In the genomic region with DNA sequence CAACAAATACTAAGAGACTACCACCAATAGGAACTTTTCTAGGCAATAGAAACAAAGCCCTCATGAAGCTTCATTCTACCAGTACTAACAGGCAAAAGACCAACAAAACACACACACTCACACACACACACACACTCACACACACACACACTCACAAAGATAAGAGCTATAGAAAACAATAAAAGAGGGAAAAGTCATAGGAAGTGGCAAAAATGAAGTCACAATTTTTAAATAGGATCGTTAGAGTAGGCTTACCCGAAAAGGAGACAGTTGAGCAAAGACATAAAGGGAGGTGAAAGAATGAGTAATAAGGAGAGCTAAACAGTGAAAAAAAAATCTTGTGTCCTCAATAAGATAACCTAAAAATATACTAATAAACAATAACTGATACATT, we compare ENCODE assay signal across 14 cellular contexts.
DNase-seq lines count a peak whose midpoint lies in the region; ATAC-seq, FAIRE-seq and TF ChIP-seq lines count a peak whose summit lies in the region.
"Had no signal": no experiment of that assay in that cellular context is flagged by ENCODE, and none has a peak within 500 bp of the region (broad histone marks: within the 10 kb centered on the region; RNA-seq: fewer than 3 reads in every experiment).

No MANE protein-coding gene starts in this region.

- H2AFZ ChIP-seq in GM23338 = no peak overlapping the region

- CTCF ChIA-PET in activated CD4-positive, alpha-beta memory T cell treated with anti-CD3 and anti-CD28 coated beads for 36 hours (lab: Charles Lee) = interaction anchor here (8.0 kb wide), 1 partner anchor 18 kb away, joined by 52 read pairs; no protein-coding TSS in a partner anchor

- no peaks in the 10 kb centered on the region for H3K9me2 ChIP-seq in GM23338 (ENCODE audit: insufficient read depth)

- H3K4me1 Mint-ChIP-seq in GM23338 (no peaks in the 10 kb centered on the region), memory B cell (peaks cover 16% of the 10 kb centered on the region)
- peaks cover 27% of the 10 kb centered on the region for H3K4me1 Mint-ChIP-seq in activated CD4-positive, alpha-beta memory T cell treated with anti-CD3 and anti-CD28 coated beads for 36 hours (ENCODE audit: low read depth)
- H3K4me1 Mint-ChIP-seq: endodermal cell had no signal

- TF ChIP-seq CTCF in GM23338 (conservative IDR thresholded peaks at IDR 0.05; ENCODE audit: low read depth in 2 of 2) = no peak

- peaks cover 7% of the 10 kb centered on the region; the same call in 1 of the 2 replicates for H3K36me3 ChIP-seq in GM23338 (ENCODE audit: insufficient read depth)

- intact Hi-C loops in activated CD4-positive, alpha-beta memory T cell treated with anti-CD3 and anti-CD28 coated beads for 36 hours (cut with micrococcal nuclease) = loop anchor here (2.0 to 5.0 kb wide), 2 partner anchors 64 to 149 kb away; a partner anchor contains a TSS

- no peaks in the 10 kb centered on the region for H3K4me1 ChIP-seq in GM23338 (ENCODE audit: insufficient read depth)

- peak; percentile 35 for FAIRE-seq in GM18507 (lab: Jason Lieb, UNC)

- H3K4me2 ChIP-seq in GM23338 = no peak overlapping the region

- DNase-seq in GM18507 (ENCODE audit: extremely low spot score, insufficient read length, low read depth) = no peak
- DNase-seq in GM23338 (ENCODE audit: low spot score) = no peak
- no peak for DNase-seq in activated CD4-positive, alpha-beta memory T cell treated with anti-CD3 and anti-CD28 coated beads for 36 hours
- DNase-seq in memory B cell (ENCODE audit: low spot score in 2 of 2) = no peak
- no peak for DNase-seq in midbrain (lab: John Stamatoyannopoulos, UW)
- no peak for DNase-seq in SKM-1 treated with dmso at 0.1 percent for 144 hours (lab: John Stamatoyannopoulos, UW; ENCODE audit: unreplicated experiment)
- DNase-seq in NOMO-1 treated with DMSO at 0.1 percent for 48 hours (lab: John Stamatoyannopoulos, UW; ENCODE audit: unreplicated experiment) = no peak
- DNase-seq: CD8-positive, alpha-beta T cell; endodermal cell; left cardiac atrium; NCI-H146; NCI-H524 treated with DMSO at 0.1 percent for 48 hours; RPMI8226; transverse colon had no signal

- no peaks in the 10 kb centered on the region for H3F3A ChIP-seq in GM23338 (replicated peaks; ENCODE audit: low read depth)

- H3K4me3 Mint-ChIP-seq in GM23338 = no peak overlapping the region
- no peak overlapping the region for H3K4me3 Mint-ChIP-seq in activated CD4-positive, alpha-beta memory T cell treated with anti-CD3 and anti-CD28 coated beads for 36 hours
- no peak overlapping the region for H3K4me3 Mint-ChIP-seq in memory B cell
- H3K4me3 Mint-ChIP-seq: CD8-positive, alpha-beta T cell; endodermal cell had no signal

- POLR2A ChIA-PET in activated CD4-positive, alpha-beta memory T cell treated with anti-CD3 and anti-CD28 coated beads for 36 hours (lab: Charles Lee) = interaction anchor here (0.6 kb wide), 1 partner anchor 216 kb away, joined by 3 read pairs; no protein-coding TSS in a partner anchor

- peaks cover 7% of the 10 kb centered on the region; the same call in 2 of the 3 replicates for H3K36me3 Mint-ChIP-seq in GM23338 (ENCODE audit: low read depth)
- H3K36me3 Mint-ChIP-seq in activated CD4-positive, alpha-beta memory T cell treated with anti-CD3 and anti-CD28 coated beads for 36 hours = peaks cover 25% of the 10 kb centered on the region
- peaks cover 25% of the 10 kb centered on the region for H3K36me3 Mint-ChIP-seq in memory B cell

- H3K27ac ChIP-seq in GM23338 (ENCODE audit: low read depth) = no peak overlapping the region
- H3K27ac ChIP-seq: transverse colon had no signal

- ATAC-seq in GM23338 (no peak), memory B cell (ENCODE audit: low read depth) (no peak)
- ATAC-seq: CD8-positive, alpha-beta T cell had no signal

- H3K27me3 ChIP-seq in GM23338 (ENCODE audit: insufficient read depth) = no peaks in the 10 kb centered on the region
- H3K27me3 ChIP-seq: transverse colon had no signal

- no peak overlapping the region for H3K4me3 ChIP-seq in GM23338
- H3K4me3 ChIP-seq: transverse colon had no signal

- H3K27me3 Mint-ChIP-seq in GM23338 (ENCODE audit: insufficient read depth, low read depth, poor library complexity) = no peaks in the 10 kb centered on the region
- H3K27me3 Mint-ChIP-seq in activated CD4-positive, alpha-beta memory T cell treated with anti-CD3 and anti-CD28 coated beads for 36 hours = no peaks in the 10 kb centered on the region
- no peaks in the 10 kb centered on the region for H3K27me3 Mint-ChIP-seq in memory B cell

- 0 out of 2 replicates have a peak, but pooled peaks cover 6% of the 10 kb centered on the region for H3K79me2 ChIP-seq in GM23338 (replicated peaks; ENCODE audit: insufficient read depth)

- no peaks in the 10 kb centered on the region for H3K9me3 Mint-ChIP-seq in GM23338
- H3K9me3 Mint-ChIP-seq in activated CD4-positive, alpha-beta memory T cell treated with anti-CD3 and anti-CD28 coated beads for 36 hours = no peaks in the 10 kb centered on the region
- no peaks in the 10 kb centered on the region for H3K9me3 Mint-ChIP-seq in memory B cell
- H3K9me3 Mint-ChIP-seq: CD8-positive, alpha-beta T cell; endodermal cell had no signal

- no peaks in the 10 kb centered on the region for H4K20me1 ChIP-seq in GM23338 (replicated peaks; ENCODE audit: insufficient read depth)

- H3K27ac Mint-ChIP-seq in GM23338 (peak overlapping the region; percentile 9; the same call in 1 of the 2 replicates), memory B cell (peak overlapping the region; percentile 45)
- H3K27ac Mint-ChIP-seq in activated CD4-positive, alpha-beta memory T cell treated with anti-CD3 and anti-CD28 coated beads for 36 hours = peak overlapping the region; percentile 14
- H3K27ac Mint-ChIP-seq: CD8-positive, alpha-beta T cell; endodermal cell had no signal

TF ChIP-seq in GM23338, 12 proteins besides CTCF, POLR2A, EP300 and RAD21 (continues in another document):
- no peak for TF ChIP-seq EZH2phosphoT487 (IDR thresholded peaks at IDR 0.05; ENCODE audit: unreplicated experiment)
- TF ChIP-seq, protein P1, sequence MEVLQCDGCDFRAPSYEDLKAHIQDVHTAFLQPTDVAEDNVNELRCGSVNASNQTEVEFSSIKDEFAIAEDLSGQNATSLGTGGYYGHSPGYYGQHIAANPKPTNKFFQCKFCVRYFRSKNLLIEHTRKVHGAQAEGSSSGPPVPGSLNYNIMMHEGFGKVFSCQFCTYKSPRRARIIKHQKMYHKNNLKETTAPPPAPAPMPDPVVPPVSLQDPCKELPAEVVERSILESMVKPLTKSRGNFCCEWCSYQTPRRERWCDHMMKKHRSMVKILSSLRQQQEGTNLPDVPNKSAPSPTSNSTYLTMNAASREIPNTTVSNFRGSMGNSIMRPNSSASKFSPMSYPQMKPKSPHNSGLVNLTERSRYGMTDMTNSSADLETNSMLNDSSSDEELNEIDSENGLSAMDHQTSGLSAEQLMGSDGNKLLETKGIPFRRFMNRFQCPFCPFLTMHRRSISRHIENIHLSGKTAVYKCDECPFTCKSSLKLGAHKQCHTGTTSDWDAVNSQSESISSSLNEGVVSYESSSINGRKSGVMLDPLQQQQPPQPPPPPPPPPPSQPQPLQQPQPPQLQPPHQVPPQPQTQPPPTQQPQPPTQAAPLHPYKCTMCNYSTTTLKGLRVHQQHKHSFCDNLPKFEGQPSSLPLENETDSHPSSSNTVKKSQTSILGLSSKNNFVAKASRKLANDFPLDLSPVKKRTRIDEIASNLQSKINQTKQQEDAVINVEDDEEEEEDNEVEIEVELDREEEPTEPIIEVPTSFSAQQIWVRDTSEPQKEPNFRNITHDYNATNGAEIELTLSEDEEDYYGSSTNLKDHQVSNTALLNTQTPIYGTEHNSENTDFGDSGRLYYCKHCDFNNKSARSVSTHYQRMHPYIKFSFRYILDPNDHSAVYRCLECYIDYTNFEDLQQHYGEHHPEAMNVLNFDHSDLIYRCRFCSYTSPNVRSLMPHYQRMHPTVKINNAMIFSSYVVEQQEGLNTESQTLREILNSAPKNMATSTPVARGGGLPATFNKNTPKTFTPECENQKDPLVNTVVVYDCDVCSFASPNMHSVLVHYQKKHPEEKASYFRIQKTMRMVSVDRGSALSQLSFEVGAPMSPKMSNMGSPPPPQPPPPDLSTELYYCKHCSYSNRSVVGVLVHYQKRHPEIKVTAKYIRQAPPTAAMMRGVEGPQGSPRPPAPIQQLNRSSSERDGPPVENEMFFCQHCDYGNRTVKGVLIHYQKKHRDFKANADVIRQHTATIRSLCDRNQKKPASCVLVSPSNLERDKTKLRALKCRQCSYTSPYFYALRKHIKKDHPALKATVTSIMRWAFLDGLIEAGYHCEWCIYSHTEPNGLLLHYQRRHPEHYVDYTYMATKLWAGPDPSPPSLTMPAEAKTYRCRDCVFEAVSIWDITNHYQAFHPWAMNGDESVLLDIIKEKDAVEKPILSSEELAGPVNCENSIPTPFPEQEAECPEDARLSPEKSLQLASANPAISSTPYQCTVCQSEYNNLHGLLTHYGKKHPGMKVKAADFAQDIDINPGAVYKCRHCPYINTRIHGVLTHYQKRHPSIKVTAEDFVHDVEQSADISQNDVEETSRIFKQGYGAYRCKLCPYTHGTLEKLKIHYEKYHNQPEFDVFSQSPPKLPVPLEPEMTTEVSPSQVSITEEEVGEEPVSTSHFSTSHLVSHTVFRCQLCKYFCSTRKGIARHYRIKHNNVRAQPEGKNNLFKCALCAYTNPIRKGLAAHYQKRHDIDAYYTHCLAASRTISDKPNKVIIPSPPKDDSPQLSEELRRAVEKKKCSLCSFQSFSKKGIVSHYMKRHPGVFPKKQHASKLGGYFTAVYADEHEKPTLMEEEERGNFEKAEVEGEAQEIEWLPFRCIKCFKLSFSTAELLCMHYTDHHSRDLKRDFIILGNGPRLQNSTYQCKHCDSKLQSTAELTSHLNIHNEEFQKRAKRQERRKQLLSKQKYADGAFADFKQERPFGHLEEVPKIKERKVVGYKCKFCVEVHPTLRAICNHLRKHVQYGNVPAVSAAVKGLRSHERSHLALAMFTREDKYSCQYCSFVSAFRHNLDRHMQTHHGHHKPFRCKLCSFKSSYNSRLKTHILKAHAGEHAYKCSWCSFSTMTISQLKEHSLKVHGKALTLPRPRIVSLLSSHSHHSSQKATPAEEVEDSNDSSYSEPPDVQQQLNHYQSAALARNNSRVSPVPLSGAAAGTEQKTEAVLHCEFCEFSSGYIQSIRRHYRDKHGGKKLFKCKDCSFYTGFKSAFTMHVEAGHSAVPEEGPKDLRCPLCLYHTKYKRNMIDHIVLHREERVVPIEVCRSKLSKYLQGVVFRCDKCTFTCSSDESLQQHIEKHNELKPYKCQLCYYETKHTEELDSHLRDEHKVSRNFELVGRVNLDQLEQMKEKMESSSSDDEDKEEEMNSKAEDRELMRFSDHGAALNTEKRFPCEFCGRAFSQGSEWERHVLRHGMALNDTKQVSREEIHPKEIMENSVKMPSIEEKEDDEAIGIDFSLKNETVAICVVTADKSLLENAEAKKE (CRISPR knock-in tag; IDR thresholded peaks at IDR 0.05) = no peak
